In the genomic region with DNA sequence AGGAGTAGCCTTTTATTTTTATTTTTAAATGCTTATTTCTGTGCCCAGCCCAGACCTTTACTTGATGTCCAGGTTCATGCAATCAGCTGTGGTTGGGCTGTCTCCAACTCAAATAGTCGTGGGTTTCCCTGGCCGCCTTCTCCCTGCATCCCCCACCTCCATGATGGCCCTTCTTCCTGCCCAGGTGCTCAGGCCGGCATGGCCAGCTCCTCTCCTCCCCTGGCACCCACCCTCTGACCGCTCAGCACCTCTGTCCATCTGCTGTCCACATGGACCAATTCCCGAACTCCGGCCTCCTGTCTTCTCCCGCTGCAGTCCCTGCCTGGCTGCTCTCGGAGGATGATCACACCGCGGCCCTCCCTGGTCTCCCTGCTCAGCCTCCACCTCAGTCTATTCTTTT, we compare ENCODE assay signal across 27 cellular contexts.
"Had no signal": no experiment of that assay in that cellular context is flagged by ENCODE, and none has a peak within 500 bp of the region (broad histone marks: within the 10 kb centered on the region; RNA-seq: fewer than 3 reads in every experiment).

No MANE protein-coding gene starts in this region.

- H3K4me1 Mint-ChIP-seq: stimulated activated effector memory CD8-positive, alpha-beta T cell treated with anti-CD3 and anti-CD28 coated beads, Interleukin-12 subunit alpha, Interleukin-12 subunit beta, amount 100 ng/mL, for 72 hours; stimulated activated naive B cell treated with anti-CD40 and anti-IgM and Interleukin-4, amounts not matched to agents 10 μg/mL and 1 μg/mL and 100 μg/mL, for 72 hours had no signal

- H3K36me3 Mint-ChIP-seq: natural killer cell treated with Interleukin-12 subunit alpha and Interleukin-12 subunit beta and Interleukin-15 and Interleukin-18, amount 100 ng/mL, for 72 hours had no signal

- H2AFZ ChIP-seq: parathyroid adenoma had no signal

- H3K27ac ChIP-seq: ovary, parathyroid adenoma, psoas muscle, right lobe of liver, sigmoid colon, stomach, thoracic aorta, thyroid gland, tibial nerve, upper lobe of left lung, vagina had no signal

- H3K9me3 Mint-ChIP-seq: natural killer cell treated with Interleukin-12 subunit alpha and Interleukin-12 subunit beta and Interleukin-15 and Interleukin-18, amount 100 ng/mL, for 72 hours; neural crest cell; stimulated activated effector memory CD8-positive, alpha-beta T cell treated with anti-CD3 and anti-CD28 coated beads, Interleukin-12 subunit alpha, Interleukin-12 subunit beta, amount 100 ng/mL, for 72 hours had no signal

- H3K27me3 ChIP-seq: ovary, right lobe of liver, sigmoid colon, thyroid gland, upper lobe of left lung, vagina had no signal

- H3K27ac Mint-ChIP-seq: natural killer cell treated with Interleukin-12 subunit alpha and Interleukin-12 subunit beta and Interleukin-15 and Interleukin-18, amount 100 ng/mL, for 72 hours; nephron progenitor cell; progenitor cell of endocrine pancreas; stimulated activated effector memory CD8-positive, alpha-beta T cell treated with anti-CD3 and anti-CD28 coated beads, Interleukin-12 subunit alpha, Interleukin-12 subunit beta, amount 100 ng/mL, for 72 hours; stimulated activated naive B cell treated with anti-CD40 and anti-IgM and Interleukin-4, amounts not matched to agents 10 μg/mL and 1 μg/mL and 100 μg/mL, for 72 hours; stimulated activated naive CD8-positive, alpha-beta T cell treated with anti-CD3 and anti-CD28 coated beads, Interleukin-15, Interleukin-2, amounts not matched to agents 100 ng/mL and 50 ng/mL, for 24 hours had no signal

- H3K9me3 ChIP-seq: ovary, right lobe of liver, sigmoid colon, thoracic aorta, thyroid gland, vagina had no signal

- DNase-seq: nephron progenitor cell; occipital lobe; ovary; psoas muscle; right cardiac atrium; right lobe of liver; sigmoid colon; small intestine; stimulated activated CD4-positive, alpha-beta T cell treated with anti-CD3 and anti-CD28 coated beads, Interleukin-15, amount 100 ng/mL, for 24 hours; stimulated activated CD4-positive, alpha-beta T cell treated with anti-CD3 and anti-CD28 coated beads, Interleukin-2, amount 100 ng/mL, for 24 hours; stimulated activated CD4-positive, alpha-beta T cell treated with anti-CD3 and anti-CD28 coated beads, Interleukin-2, amount 100 ng/mL, for 48 hours; stimulated activated CD4-positive, alpha-beta T cell treated with anti-CD3 and anti-CD28 coated beads, Interleukin-4, amount 100 ng/mL, for 24 hours; stimulated activated naive B cell treated with anti-CD40 and anti-IgM and Interleukin-4, amounts not matched to agents 10 μg/mL and 1 μg/mL and 100 μg/mL, for 72 hours; stimulated activated naive CD4-positive, alpha-beta T cell treated with Interleukin-2 at 50 U/mL for 16 hours; stomach; thyroid gland; trophoblast cell had no signal

- H3K4me3 Mint-ChIP-seq: natural killer cell treated with Interleukin-12 subunit alpha and Interleukin-12 subunit beta and Interleukin-15 and Interleukin-18, amount 100 ng/mL, for 72 hours; nephron progenitor cell; neural crest cell; stimulated activated effector memory CD8-positive, alpha-beta T cell treated with anti-CD3 and anti-CD28 coated beads, Interleukin-12 subunit alpha, Interleukin-12 subunit beta, amount 100 ng/mL, for 72 hours; stimulated activated naive B cell treated with anti-CD40 and anti-IgM and Interleukin-4, amounts not matched to agents 10 μg/mL and 1 μg/mL and 100 μg/mL, for 72 hours; stimulated activated naive CD8-positive, alpha-beta T cell treated with anti-CD3 and anti-CD28 coated beads, Interleukin-15, Interleukin-2, amounts not matched to agents 100 ng/mL and 50 ng/mL, for 24 hours had no signal

- H3K4me3 ChIP-seq: ovary, psoas muscle, right lobe of liver, sigmoid colon, stomach, thoracic aorta, thyroid gland, tibial nerve, upper lobe of left lung, vagina had no signal

- H3K4me1 ChIP-seq: parathyroid adenoma, psoas muscle, sigmoid colon, stomach, thyroid gland, tibial nerve, upper lobe of left lung, vagina had no signal

- H3K9ac ChIP-seq: parathyroid adenoma had no signal

- H3K36me3 ChIP-seq: ovary, right lobe of liver, sigmoid colon, stomach, thoracic aorta, thyroid gland, tibial nerve, upper lobe of left lung, vagina had no signal
